ENCODE assay signal across 2 cellular contexts in the genomic region with DNA sequence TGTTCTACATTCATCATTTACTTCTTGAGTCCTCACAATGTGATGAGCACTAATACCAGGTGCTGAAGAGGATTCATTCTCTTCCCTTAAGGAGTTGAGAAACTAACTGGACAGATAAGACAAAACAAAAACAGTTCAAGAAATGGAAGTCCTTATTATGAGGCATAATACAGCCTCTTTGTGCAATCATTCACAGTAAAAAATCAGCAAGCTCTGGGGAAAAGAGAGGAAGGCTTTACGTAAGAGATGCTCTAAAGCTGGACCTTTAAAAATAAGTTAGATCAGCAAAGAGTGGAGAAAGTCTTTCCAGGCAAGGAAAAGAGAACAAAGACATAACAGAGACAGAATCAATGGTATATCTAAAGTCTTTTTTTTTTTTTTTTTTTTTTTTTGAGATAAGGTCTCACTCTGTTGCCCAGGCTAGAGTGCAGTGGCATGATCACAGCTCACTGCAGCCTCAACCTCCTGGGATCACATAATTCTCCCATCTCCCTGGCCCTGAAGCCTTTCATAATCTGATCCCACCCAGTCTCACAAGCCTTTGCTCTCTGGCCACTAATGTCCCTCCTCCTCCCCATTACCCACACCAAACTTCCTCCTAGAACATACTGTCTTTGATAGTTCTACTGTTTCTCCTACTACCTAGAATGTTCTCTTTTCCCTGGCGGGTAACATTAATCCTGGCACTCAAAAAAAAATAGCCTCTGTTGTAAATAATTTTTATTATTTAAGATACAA.
TF ChIP-seq lines count a peak whose summit lies in the region.

No MANE protein-coding gene starts in this region.

TF ChIP-seq in IMR-90, 13 proteins besides CTCF, POLR2A, EP300 and RAD21 (continued from another document):
- TF ChIP-seq, protein P1, sequence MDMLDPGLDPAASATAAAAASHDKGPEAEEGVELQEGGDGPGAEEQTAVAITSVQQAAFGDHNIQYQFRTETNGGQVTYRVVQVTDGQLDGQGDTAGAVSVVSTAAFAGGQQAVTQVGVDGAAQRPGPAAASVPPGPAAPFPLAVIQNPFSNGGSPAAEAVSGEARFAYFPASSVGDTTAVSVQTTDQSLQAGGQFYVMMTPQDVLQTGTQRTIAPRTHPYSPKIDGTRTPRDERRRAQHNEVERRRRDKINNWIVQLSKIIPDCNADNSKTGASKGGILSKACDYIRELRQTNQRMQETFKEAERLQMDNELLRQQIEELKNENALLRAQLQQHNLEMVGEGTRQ (IDR thresholded peaks at IDR 0.05; ENCODE audit: low read depth, low read length): no peak
- TF ChIP-seq SMC3 (IDR thresholded peaks at IDR 0.05; ENCODE audit: low read depth, low read length) (no peak), MXI1 (IDR thresholded peaks at IDR 0.05; ENCODE audit: borderline replicate concordance, low read depth, low read length) (no peak)
TF ChIP-seq in IMR-90: peak in this region for 1.

TF ChIP-seq in WTC11, 78 proteins besides CTCF, POLR2A, EP300 and RAD21 (continued from another document):
- TF ChIP-seq, protein P2, sequence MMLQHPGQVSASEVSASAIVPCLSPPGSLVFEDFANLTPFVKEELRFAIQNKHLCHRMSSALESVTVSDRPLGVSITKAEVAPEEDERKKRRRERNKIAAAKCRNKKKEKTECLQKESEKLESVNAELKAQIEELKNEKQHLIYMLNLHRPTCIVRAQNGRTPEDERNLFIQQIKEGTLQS (CRISPR knock-in tag; conservative IDR thresholded peaks at IDR 0.05): no peak
- TF ChIP-seq ATF1 (CRISPR knock-in tag; IDR thresholded peaks at IDR 0.05) (no peak), RORB (CRISPR knock-in tag; IDR thresholded peaks at IDR 0.05) (no peak), JAZF1 (CRISPR knock-in tag; IDR thresholded peaks at IDR 0.05) (no peak)
- TF ChIP-seq, protein P3, sequence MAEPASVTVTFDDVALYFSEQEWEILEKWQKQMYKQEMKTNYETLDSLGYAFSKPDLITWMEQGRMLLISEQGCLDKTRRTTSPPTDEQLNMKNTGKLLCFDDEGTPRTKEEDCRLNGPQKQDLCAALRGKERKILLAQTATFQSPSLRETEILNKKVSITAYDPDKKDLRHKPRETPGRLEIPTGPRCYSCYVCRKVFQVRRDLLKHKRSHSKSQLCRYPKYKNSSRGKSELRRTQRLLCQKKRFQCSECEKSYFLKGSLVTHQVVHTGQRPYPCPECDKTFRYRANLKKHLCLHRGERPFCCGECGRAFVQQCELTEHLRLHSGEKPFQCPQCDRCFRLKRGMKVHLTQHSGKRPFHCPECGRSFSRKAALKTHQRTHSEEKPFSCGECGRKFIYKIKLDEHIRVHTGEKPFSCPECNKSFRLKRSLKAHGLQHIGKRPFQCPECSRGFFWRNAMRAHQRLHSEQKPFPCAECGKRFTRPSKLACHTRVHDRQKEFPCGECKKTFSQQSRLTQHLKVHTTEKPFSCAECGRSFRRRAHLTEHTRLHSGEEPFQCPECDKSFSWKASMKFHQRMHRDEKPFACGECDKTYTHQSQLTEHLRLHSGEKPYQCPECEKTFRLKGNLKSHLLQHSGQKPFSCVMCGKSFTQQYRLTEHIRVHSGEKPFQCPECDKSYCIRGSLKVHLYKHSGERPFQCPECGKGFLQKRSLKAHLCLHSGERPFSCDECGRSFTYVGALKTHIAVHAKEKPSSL (CRISPR knock-in tag; conservative IDR thresholded peaks at IDR 0.05): no peak
